In the genomic region with DNA sequence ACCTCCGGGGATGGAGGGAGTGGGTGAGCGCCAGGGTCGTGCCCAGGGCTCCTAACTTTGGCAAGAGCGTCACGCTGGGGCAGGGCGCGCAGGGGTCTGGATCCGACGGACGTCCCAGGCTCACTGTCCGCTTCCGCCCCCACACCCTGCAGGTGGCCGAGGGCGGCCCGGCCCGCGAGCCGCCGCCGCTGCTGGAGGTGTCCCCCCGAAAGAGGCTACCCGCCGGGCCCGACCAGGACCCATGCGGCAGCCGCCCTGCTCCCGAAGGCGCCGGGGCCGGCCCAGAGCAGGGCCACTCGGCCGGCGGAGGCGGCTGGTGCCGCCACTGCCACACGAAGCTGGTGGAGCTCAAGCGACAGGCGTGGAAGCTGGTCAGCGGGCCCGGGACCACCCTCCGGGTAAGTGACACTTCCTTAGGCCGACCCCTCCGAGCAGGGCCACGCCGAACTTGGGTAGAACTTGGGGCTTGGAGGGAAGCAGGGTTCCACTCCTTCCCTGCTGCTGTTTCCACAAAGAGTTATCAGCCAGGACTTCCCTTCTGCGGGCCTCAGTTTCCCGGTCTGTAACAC, we compare ENCODE assay signal across 1 cellular context.
TF ChIP-seq lines count a peak whose summit lies in the region.

No MANE protein-coding gene starts in this region.

TF ChIP-seq in neural cell, 6 proteins besides CTCF, POLR2A, EP300 and RAD21:
- TF ChIP-seq, protein P1, sequence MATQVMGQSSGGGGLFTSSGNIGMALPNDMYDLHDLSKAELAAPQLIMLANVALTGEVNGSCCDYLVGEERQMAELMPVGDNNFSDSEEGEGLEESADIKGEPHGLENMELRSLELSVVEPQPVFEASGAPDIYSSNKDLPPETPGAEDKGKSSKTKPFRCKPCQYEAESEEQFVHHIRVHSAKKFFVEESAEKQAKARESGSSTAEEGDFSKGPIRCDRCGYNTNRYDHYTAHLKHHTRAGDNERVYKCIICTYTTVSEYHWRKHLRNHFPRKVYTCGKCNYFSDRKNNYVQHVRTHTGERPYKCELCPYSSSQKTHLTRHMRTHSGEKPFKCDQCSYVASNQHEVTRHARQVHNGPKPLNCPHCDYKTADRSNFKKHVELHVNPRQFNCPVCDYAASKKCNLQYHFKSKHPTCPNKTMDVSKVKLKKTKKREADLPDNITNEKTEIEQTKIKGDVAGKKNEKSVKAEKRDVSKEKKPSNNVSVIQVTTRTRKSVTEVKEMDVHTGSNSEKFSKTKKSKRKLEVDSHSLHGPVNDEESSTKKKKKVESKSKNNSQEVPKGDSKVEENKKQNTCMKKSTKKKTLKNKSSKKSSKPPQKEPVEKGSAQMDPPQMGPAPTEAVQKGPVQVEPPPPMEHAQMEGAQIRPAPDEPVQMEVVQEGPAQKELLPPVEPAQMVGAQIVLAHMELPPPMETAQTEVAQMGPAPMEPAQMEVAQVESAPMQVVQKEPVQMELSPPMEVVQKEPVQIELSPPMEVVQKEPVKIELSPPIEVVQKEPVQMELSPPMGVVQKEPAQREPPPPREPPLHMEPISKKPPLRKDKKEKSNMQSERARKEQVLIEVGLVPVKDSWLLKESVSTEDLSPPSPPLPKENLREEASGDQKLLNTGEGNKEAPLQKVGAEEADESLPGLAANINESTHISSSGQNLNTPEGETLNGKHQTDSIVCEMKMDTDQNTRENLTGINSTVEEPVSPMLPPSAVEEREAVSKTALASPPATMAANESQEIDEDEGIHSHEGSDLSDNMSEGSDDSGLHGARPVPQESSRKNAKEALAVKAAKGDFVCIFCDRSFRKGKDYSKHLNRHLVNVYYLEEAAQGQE (IDR thresholded peaks at IDR 0.05; ENCODE audit: borderline replicate concordance) = no peak
- TF ChIP-seq MXI1 (conservative IDR thresholded peaks at IDR 0.05; ENCODE audit: poor library complexity, severe bottlenecking) (no peak), POLR2AphosphoS5 (IDR thresholded peaks at IDR 0.05) (no peak), SMC3 (conservative IDR thresholded peaks at IDR 0.05; ENCODE audit: poor library complexity) (peak; percentile 10), TAF1 (IDR thresholded peaks at IDR 0.05; ENCODE audit: low read depth) (no peak), EZH2 (IDR thresholded peaks at IDR 0.05; ENCODE audit: borderline replicate concordance, insufficient read depth, low read length, poor library complexity, severe bottlenecking) (no peak)
